8 cellular contexts compared by ENCODE assay signal in genomic region chr3:108125550-108126071, GRCh38. TPM values are rescaled to one million over a fixed set of nuclear protein-coding genes. Genes with fewer than 3 reads are reported as not detected.
DNase-seq lines count a peak whose midpoint lies in the region; ATAC-seq and TF ChIP-seq lines count a peak whose summit lies in the region.

No MANE protein-coding gene starts in this region.

- H3K4me3 ChIP-seq in neutrophil (ENCODE audit: low read depth in 1 of 2, low read length in 1 of 2) (peak overlapping the region in 1 of 2 experiments; percentile 51), hepatocyte (no peak overlapping the region), endodermal cell (ENCODE audit: low read length) (no peak overlapping the region)

- no peak for TF ChIP-seq CTCF in neutrophil (IDR thresholded peaks at IDR 0.05)
- no peak for TF ChIP-seq CTCF in hepatocyte (IDR thresholded peaks at IDR 0.05; ENCODE audit: poor library complexity)
- no peak for TF ChIP-seq CTCF in RWPE1 (conservative IDR thresholded peaks at IDR 0.05; ENCODE audit: low read depth)
- no peak for TF ChIP-seq CTCF in endodermal cell (conservative IDR thresholded peaks at IDR 0.05)

- no peak overlapping the region for H3K27ac Mint-ChIP-seq in endodermal cell

- H3K9me3 ChIP-seq in neutrophil (no peaks in the 10 kb centered on the region), hepatocyte (ENCODE audit: low read depth) (no peaks in the 10 kb centered on the region), endodermal cell (ENCODE audit: control insufficient read depth, low read length) (no peaks in the 10 kb centered on the region)

- 77% methylated on average over 6 of the region's 6 CpGs for WGBS in hepatocyte (ENCODE audit: low lambda C conversion rate, missing lambda C conversion rate)
- 86% methylated on average over 5 to 6 of the region's 6 CpGs for WGBS in endodermal cell (ENCODE audit: insufficient coverage in 1 of 2, insufficient read length in 1 of 2), 2 experiments

- H2AFZ ChIP-seq in hepatocyte: no peak overlapping the region

- H3K9me2 ChIP-seq in hepatocyte (replicated peaks; ENCODE audit: insufficient read depth): no peaks in the 10 kb centered on the region

- H3K27me3 ChIP-seq in neutrophil (no peaks in the 10 kb centered on the region), hepatocyte (no peaks in the 10 kb centered on the region), endodermal cell (ENCODE audit: control insufficient read depth, insufficient read depth, low read length, poor library complexity, severe bottlenecking) (no peaks in the 10 kb centered on the region)

- no peaks in the 10 kb centered on the region for H3K36me3 ChIP-seq in neutrophil
- H3K36me3 ChIP-seq in hepatocyte (replicated peaks; ENCODE audit: insufficient read depth, low read depth): no peaks in the 10 kb centered on the region
- H3K36me3 ChIP-seq in endodermal cell (ENCODE audit: control insufficient read depth, insufficient read depth, low read length): no peaks in the 10 kb centered on the region

- H3K4me1 ChIP-seq in neutrophil (ENCODE audit: control insufficient read depth in 1 of 2, insufficient read depth in 1 of 2, low read depth in 1 of 2, low read length in 1 of 2) (peaks cover 71 to 76% of the 10 kb centered on the region in 2 experiments), hepatocyte (ENCODE audit: insufficient read depth) (no peaks in the 10 kb centered on the region), endodermal cell (ENCODE audit: control insufficient read depth, insufficient read depth, low read length) (peaks cover 4% of the 10 kb centered on the region)

- peaks cover 10% of the 10 kb centered on the region for H3K4me1 Mint-ChIP-seq in endodermal cell

- H3K79me2 ChIP-seq in hepatocyte: no peaks in the 10 kb centered on the region

- H3K4me2 ChIP-seq in hepatocyte: no peak overlapping the region

- no peaks in the 10 kb centered on the region for H3K36me3 Mint-ChIP-seq in endodermal cell (ENCODE audit: low read depth)

- DNase-seq in NCI-H2227 (lab: John Stamatoyannopoulos, UW; ENCODE audit: unreplicated experiment): peak; percentile 74
- DNase-seq in activated T-cell treated with anti-CD3 and anti-CD28 coated beads for 24 hours (ENCODE audit: low read depth): peak; percentile 35
- no peak for DNase-seq in hepatocyte (ENCODE audit: low spot score)
- DNase-seq in RWPE1 (ENCODE audit: low spot score): no peak
- no peak for DNase-seq in endodermal cell

- H3K27ac ChIP-seq in neutrophil: peak overlapping the region; percentile 87
- H3K27ac ChIP-seq in hepatocyte: no peak overlapping the region
- H3K27ac ChIP-seq in RWPE1: no peak overlapping the region
- H3K27ac ChIP-seq in endodermal cell (ENCODE audit: low read depth, low read length): no peak overlapping the region

- CTCF ChIA-PET in RWPE1 (lab: Yijun Ruan, JAX): interaction anchor here (0.7 to 1.0 kb wide), 2 partner anchors 9 to 198 kb away, joined by 3 read pairs; no protein-coding TSS in a partner anchor

- no peaks in the 10 kb centered on the region for H3K9me3 Mint-ChIP-seq in endodermal cell

- no peaks in the 10 kb centered on the region for H3K27me3 Mint-ChIP-seq in endodermal cell (ENCODE audit: insufficient read depth)

- no peaks in the 10 kb centered on the region for H4K20me1 ChIP-seq in hepatocyte (ENCODE audit: insufficient read depth, poor library complexity, severe bottlenecking)

- ATAC-seq in GM18870 (IDR thresholded peaks at IDR 0.05; ENCODE audit: unreplicated experiment) (peak; percentile 35), HG02938 (IDR thresholded peaks at IDR 0.05; ENCODE audit: unreplicated experiment) (peak; percentile 52)

- no peak overlapping the region for H3K9ac ChIP-seq in endodermal cell (ENCODE audit: extremely low read depth, low read length, poor library complexity, severe bottlenecking)

- H3K4me3 Mint-ChIP-seq in endodermal cell: no peak overlapping the region

- POLR2A ChIA-PET in RWPE1 (lab: Yijun Ruan, JAX; ENCODE audit: low non-redundant PET): no interaction called here

RNA-seq across cellular contexts. Expression of gene CD47, which starts 34.8 kb away (rescaled TPM):
- total RNA-seq in hepatocyte: 68.6 and 101 TPM in 2 replicates
- polyA plus RNA-seq in hepatocyte: 81.7 and 94.0 TPM in 2 replicates
- total RNA-seq in endodermal cell: 10 to 100 TPM in 1 of 2 donors, 1 to 10 TPM in 1; 6.4 to 12.0 TPM
- 58.8 TPM for polyA plus RNA-seq in endodermal cell (2013, experiment 1 of 2)
- 54.4 TPM for polyA plus RNA-seq in endodermal cell (2013, experiment 2 of 2)

Comparison
In these comparisons a context has a peak if more than half of its experiments do, and no peak if none do; other contexts are left out.
1. DNase-seq: peak in NCI-H2227 (single experiment) and activated T-cell treated with anti-CD3 and anti-CD28 coated beads for 24 hours (single experiment); none in hepatocyte (single experiment), RWPE1 (single experiment) and endodermal cell (single experiment).